ENCODE assay signal across 23 cellular contexts in genomic region chr18:41121116-41121826, GRCh38.
A peak's percentile ranks its signal among the peaks of the same experiment; 100 is the strongest.
DNase-seq lines count a peak whose midpoint lies in the region; FAIRE-seq and TF ChIP-seq lines count a peak whose summit lies in the region.
"Had no signal": no experiment of that assay in that cellular context is flagged by ENCODE, and none has a peak within 500 bp of the region (broad histone marks: within the 10 kb centered on the region; RNA-seq: fewer than 3 reads in every experiment).

No MANE protein-coding gene starts in this region.

- DNase-seq in HFFc6 (peak; percentile 56), astrocyte (ENCODE audit: low read depth) (peak; percentile 89), fibroblast of the aortic adventitia (ENCODE audit: low read depth) (peak; percentile 50), smooth muscle cell (lab: John Stamatoyannopoulos, UW; ENCODE audit: unreplicated experiment) (no peak), H54 (ENCODE audit: insufficient read length, low spot score) (no peak), NCI-H1092 treated with DMSO at 0.1 percent for 48 hours (lab: John Stamatoyannopoulos, UW) (no peak), transverse colon (no peak)
- DNase-seq: amygdala, DMS79, left ventricle myocardium inferior, MV-4-11, NCI-H2081, NCI-H82, posterior cingulate gyrus had no signal

- H3K4me3 Mint-ChIP-seq in HFFc6: no peak overlapping the region
- H3K4me3 Mint-ChIP-seq in astrocyte (ENCODE audit: unreplicated experiment): no peak overlapping the region
- H3K4me3 Mint-ChIP-seq: activated T-helper 17 cell treated with anti-CD3 and anti-CD28 coated beads, Interleukin-2, amount 50 U/mL, for 72 hours; CD14-positive monocyte; dendritic cell treated with granulocyte-macrophage colony-stimulating factor and Interleukin-4, amounts not matched to agents 40 ng/mL and 50 ng/mL, for 4 days; T-helper 1 cell treated with Interleukin-12 subunit alpha and Interleukin-12 subunit beta and Interleukin-4 antibody, amounts not matched to agents 30 μg/mL and 1 μg/mL, for 36 hours; WTC11 had no signal

- peak overlapping the region; percentile 51 for H3K4me2 ChIP-seq in astrocyte (ENCODE audit: low read length)
- H3K4me2 ChIP-seq in smooth muscle cell: no peak overlapping the region

- TF ChIP-seq EP300 in transverse colon (IDR thresholded peaks at IDR 0.05; ENCODE audit: low read depth): no peak

- no peaks in the 10 kb centered on the region for H3K36me3 ChIP-seq in astrocyte (ENCODE audit: insufficient read depth, low read length)
- no peaks in the 10 kb centered on the region for H3K36me3 ChIP-seq in smooth muscle cell (ENCODE audit: low read depth)
- no peaks in the 10 kb centered on the region for H3K36me3 ChIP-seq in transverse colon
- H3K36me3 ChIP-seq: esophagus muscularis mucosa, HAP-1, left ventricle myocardium inferior had no signal

- H3K4me3 ChIP-seq in astrocyte (ENCODE audit: insufficient read depth, low read depth, low read length) (no peak overlapping the region), fibroblast of the aortic adventitia (ENCODE audit: low read depth, low read length) (no peak overlapping the region), smooth muscle cell (no peak overlapping the region), transverse colon (no peak overlapping the region)
- H3K4me3 ChIP-seq: esophagus muscularis mucosa, HAP-1, left ventricle myocardium inferior had no signal

- H3K4me1 ChIP-seq in astrocyte (ENCODE audit: insufficient read depth, low read length) (peaks cover 14% of the 10 kb centered on the region), smooth muscle cell (ENCODE audit: low read depth) (peaks cover 6% of the 10 kb centered on the region), transverse colon (no peaks in the 10 kb centered on the region)
- H3K4me1 ChIP-seq: esophagus muscularis mucosa, HAP-1, left ventricle myocardium inferior had no signal

- H3K36me3 Mint-ChIP-seq in HFFc6 (ENCODE audit: low read depth) (no peaks in the 10 kb centered on the region), astrocyte (ENCODE audit: low read depth, unreplicated experiment) (no peaks in the 10 kb centered on the region)
- H3K36me3 Mint-ChIP-seq: CD14-positive monocyte had no signal

- intact Hi-C loops in transverse colon (cut with DNase I; ENCODE audit: low total_unique reads): no loop called here

- H3K27me3 Mint-ChIP-seq in HFFc6 (ENCODE audit: insufficient read depth): no peaks in the 10 kb centered on the region; the same call in 1 of the 2 replicates
- no peaks in the 10 kb centered on the region for H3K27me3 Mint-ChIP-seq in astrocyte (ENCODE audit: low read depth, unreplicated experiment)
- H3K27me3 Mint-ChIP-seq: activated T-helper 17 cell treated with anti-CD3 and anti-CD28 coated beads, Interleukin-2, amount 50 U/mL, for 72 hours; dendritic cell treated with granulocyte-macrophage colony-stimulating factor and Interleukin-4, amounts not matched to agents 40 ng/mL and 50 ng/mL, for 4 days had no signal

- H3K27me3 ChIP-seq in astrocyte (ENCODE audit: insufficient read depth, low read length): no peaks in the 10 kb centered on the region
- no peaks in the 10 kb centered on the region for H3K27me3 ChIP-seq in smooth muscle cell (ENCODE audit: low read depth)
- no peaks in the 10 kb centered on the region for H3K27me3 ChIP-seq in transverse colon
- H3K27me3 ChIP-seq: esophagus muscularis mucosa had no signal

- peaks cover 6% of the 10 kb centered on the region; the same call in 1 of the 2 replicates for H3K4me1 Mint-ChIP-seq in HFFc6 (ENCODE audit: low read depth)
- peaks cover 5% of the 10 kb centered on the region for H3K4me1 Mint-ChIP-seq in astrocyte (ENCODE audit: low read depth, unreplicated experiment)
- H3K4me1 Mint-ChIP-seq: activated T-helper 17 cell treated with anti-CD3 and anti-CD28 coated beads, Interleukin-2, amount 50 U/mL, for 72 hours; CD14-positive monocyte had no signal

- FAIRE-seq in astrocyte (lab: Jason Lieb, UNC): peak; percentile 54
- FAIRE-seq in H54 (lab: Jason Lieb, UNC): no peak
- FAIRE-seq: HepG2 had no signal

- peak overlapping the region; percentile 35 for H2AFZ ChIP-seq in astrocyte (ENCODE audit: low read depth, low read length)
- H2AFZ ChIP-seq in smooth muscle cell (ENCODE audit: low read depth): peak overlapping the region; percentile 19

- no peaks in the 10 kb centered on the region for H3F3A ChIP-seq in smooth muscle cell (ENCODE audit: low read depth)

- no peak overlapping the region for H3K27ac Mint-ChIP-seq in HFFc6
- no peak overlapping the region for H3K27ac Mint-ChIP-seq in astrocyte (ENCODE audit: unreplicated experiment)
- H3K27ac Mint-ChIP-seq: activated T-helper 17 cell treated with anti-CD3 and anti-CD28 coated beads, Interleukin-2, amount 50 U/mL, for 72 hours; CD14-positive monocyte; dendritic cell treated with granulocyte-macrophage colony-stimulating factor and Interleukin-4, amounts not matched to agents 40 ng/mL and 50 ng/mL, for 4 days; T-helper 1 cell treated with Interleukin-12 subunit alpha and Interleukin-12 subunit beta and Interleukin-4 antibody, amounts not matched to agents 30 μg/mL and 1 μg/mL, for 36 hours; WTC11 had no signal

- in situ Hi-C loops in transverse colon (cut with MboI; ENCODE audit: low pct_ligation_motif_present in 1 of 4, low pct_unique_long_range_greater_than_20kb in 1 of 4, low sequenced_read_pairs in 3 of 4): no loop called here

- H3K9me3 ChIP-seq in astrocyte (ENCODE audit: insufficient read depth, low read depth, low read length) (no peaks in the 10 kb centered on the region), smooth muscle cell (replicated peaks; ENCODE audit: low read depth) (no peaks in the 10 kb centered on the region), transverse colon (no peaks in the 10 kb centered on the region)
- H3K9me3 ChIP-seq: esophagus muscularis mucosa, HAP-1 had no signal

- TF ChIP-seq CTCF in HFFc6 (IDR thresholded peaks at IDR 0.05): no peak
- TF ChIP-seq CTCF in astrocyte (IDR thresholded peaks at IDR 0.05; ENCODE audit: insufficient read depth, low read depth, low read length): no peak
- TF ChIP-seq CTCF in fibroblast of the aortic adventitia (IDR thresholded peaks at IDR 0.05; ENCODE audit: insufficient read depth, low read length): no peak
- no peak for TF ChIP-seq CTCF in smooth muscle cell (IDR thresholded peaks at IDR 0.05; ENCODE audit: borderline replicate concordance, insufficient read depth, poor library complexity, severe bottlenecking)
- no peak for TF ChIP-seq CTCF in transverse colon (IDR thresholded peaks at IDR 0.05)

- no peaks in the 10 kb centered on the region for H4K20me1 ChIP-seq in astrocyte (ENCODE audit: insufficient read depth, low read length)
- no peaks in the 10 kb centered on the region for H4K20me1 ChIP-seq in smooth muscle cell (ENCODE audit: low read depth)

- TF ChIP-seq POLR2A in H54 (IDR thresholded peaks at IDR 0.05; ENCODE audit: low read depth, low read length) (no peak), transverse colon (IDR thresholded peaks at IDR 0.05) (no peak)

- H3K9me3 Mint-ChIP-seq in HFFc6 (peaks cover 5% of the 10 kb centered on the region), astrocyte (ENCODE audit: unreplicated experiment) (no peaks in the 10 kb centered on the region)
- H3K9me3 Mint-ChIP-seq: dendritic cell treated with granulocyte-macrophage colony-stimulating factor and Interleukin-4, amounts not matched to agents 40 ng/mL and 50 ng/mL, for 4 days had no signal

- H3K27ac ChIP-seq in astrocyte (ENCODE audit: low read depth, low read length) (no peak overlapping the region), smooth muscle cell (ENCODE audit: low read depth) (no peak overlapping the region), transverse colon (no peak overlapping the region)
- H3K27ac ChIP-seq: esophagus muscularis mucosa, left ventricle myocardium inferior, RWPE1 had no signal

- H3K79me2 ChIP-seq in astrocyte (ENCODE audit: insufficient read depth, low read length): no peaks in the 10 kb centered on the region
- H3K79me2 ChIP-seq in smooth muscle cell (ENCODE audit: low read depth): no peaks in the 10 kb centered on the region

- H3K9ac ChIP-seq in astrocyte (ENCODE audit: low read length) (no peak overlapping the region), smooth muscle cell (ENCODE audit: low read depth) (no peak overlapping the region)

- WGBS in smooth muscle cell (ENCODE audit: low lambda C conversion rate): 95% methylated on average over 4 of the region's 4 CpGs
- 62 to 71% methylated on average over 4 of the region's 4 CpGs for WGBS in transverse colon (ENCODE audit: low coverage in 1 of 2), 2 donors

Comparison
In these comparisons a context has a peak if more than half of its experiments do, and no peak if none do; other contexts are left out.
1. DNase-seq: peak in HFFc6 (single experiment), astrocyte (single experiment) and fibroblast of the aortic adventitia (single experiment); none in smooth muscle cell (single experiment), H54 (single experiment), NCI-H1092 treated with DMSO at 0.1 percent for 48 hours (single experiment) and transverse colon (single experiment).